In the genomic region with DNA sequence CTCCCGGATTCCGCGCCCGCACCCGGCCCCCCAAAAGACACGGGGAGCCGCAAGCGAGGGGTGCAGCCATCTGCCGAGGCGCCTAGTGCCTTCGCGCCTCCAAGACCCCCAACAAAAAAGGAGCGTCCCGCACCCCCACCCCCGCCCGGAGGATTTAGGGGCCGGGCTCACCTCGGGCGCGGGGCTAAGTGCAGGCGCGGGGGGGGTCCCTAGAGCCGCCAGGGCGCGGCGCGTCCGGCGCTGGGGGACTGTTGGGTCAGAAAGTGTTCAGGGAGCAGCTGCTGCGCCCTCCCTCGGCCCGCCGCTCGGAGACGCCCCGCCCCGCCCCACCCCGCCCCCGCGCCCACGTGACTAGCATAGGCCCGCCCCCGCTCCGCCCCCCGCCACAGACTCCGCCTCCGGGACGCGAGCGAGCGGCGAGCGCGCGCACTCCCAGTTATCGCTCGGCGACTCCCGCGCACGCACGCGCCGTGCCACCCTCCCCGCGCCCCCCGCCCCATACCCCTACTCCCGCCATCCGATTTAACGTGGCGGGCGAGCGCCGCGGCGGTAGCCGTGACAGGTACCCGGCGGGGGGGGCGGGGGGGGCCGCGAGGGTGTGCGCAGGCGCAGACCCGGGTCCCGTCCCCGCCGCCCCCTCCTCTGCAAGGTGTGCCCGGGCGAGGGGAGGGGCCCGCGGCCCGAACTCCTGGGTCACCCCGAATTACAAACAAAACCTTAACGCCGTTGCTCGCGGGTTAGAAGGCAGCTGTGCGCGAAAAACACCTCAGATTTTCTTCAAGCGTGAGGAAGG, we compare ENCODE assay signal across 8 cellular contexts. TPM values are rescaled to one million over a fixed set of nuclear protein-coding genes. Genes with fewer than 3 reads are reported as not detected.
DNase-seq lines count a peak whose midpoint lies in the region; ATAC-seq, FAIRE-seq and TF ChIP-seq lines count a peak whose summit lies in the region.

No MANE protein-coding gene starts in this region.

- DNase-seq in CD4-positive, CD25-positive, alpha-beta regulatory T cell: peak; percentile 75 to 84 (median 76)
- no peak for DNase-seq in SK-N-MC (ENCODE audit: low read depth, low spot score)
- DNase-seq in Right ventricle myocardium superior: peak; percentile 92
- DNase-seq in pancreas: peak; percentile 81 to 98 (median 92)
- DNase-seq in thyroid gland: peak; percentile 76 to 84

- H3K4me1 Mint-ChIP-seq in CD4-positive, CD25-positive, alpha-beta regulatory T cell: peaks cover 23 to 40% (median 27%) of the 10 kb centered on the region in 4 donors
- peaks cover 40% of the 10 kb centered on the region for H3K4me1 Mint-ChIP-seq in activated naive CD4-positive, alpha-beta T cell treated with anti-CD3 and anti-CD28 coated beads, Interleukin-2, amount 50 U/mL, for 24 hours

- no peaks in the 10 kb centered on the region for H3K36me3 ChIP-seq in CD4-positive, CD25-positive, alpha-beta regulatory T cell (ENCODE audit: control insufficient read depth, insufficient read depth, low read length)
- H3K36me3 ChIP-seq in KOPT-K1 (ENCODE audit: insufficient read depth, low read length) (no peaks in the 10 kb centered on the region), SK-N-MC (ENCODE audit: insufficient read depth, low read length) (no peaks in the 10 kb centered on the region), pancreas (no peaks in the 10 kb centered on the region), thyroid gland (no peaks in the 10 kb centered on the region)

- no peaks in the 10 kb centered on the region for H3K36me3 Mint-ChIP-seq in CD4-positive, CD25-positive, alpha-beta regulatory T cell
- no peaks in the 10 kb centered on the region for H3K36me3 Mint-ChIP-seq in activated naive CD4-positive, alpha-beta T cell treated with anti-CD3 and anti-CD28 coated beads, Interleukin-2, amount 50 U/mL, for 24 hours

- H3K27me3 Mint-ChIP-seq in CD4-positive, CD25-positive, alpha-beta regulatory T cell: peaks cover 18% of the 10 kb centered on the region
- no peaks in the 10 kb centered on the region for H3K27me3 Mint-ChIP-seq in activated naive CD4-positive, alpha-beta T cell treated with anti-CD3 and anti-CD28 coated beads, Interleukin-2, amount 50 U/mL, for 24 hours

- no peak for TF ChIP-seq CTCF in pancreas (IDR thresholded peaks at IDR 0.05)
- TF ChIP-seq CTCF in thyroid gland (IDR thresholded peaks at IDR 0.05): no peak

- intact Hi-C loops in Right ventricle myocardium superior (cut with DNase I): no loop called here
- intact Hi-C loops in pancreas (cut with DNase I): no loop called here
- intact Hi-C loops in thyroid gland (cut with DNase I): no loop called here

- peak overlapping the region; percentile 55 to 63 (median 56) for H3K27ac Mint-ChIP-seq in CD4-positive, CD25-positive, alpha-beta regulatory T cell
- no peak overlapping the region for H3K27ac Mint-ChIP-seq in activated naive CD4-positive, alpha-beta T cell treated with anti-CD3 and anti-CD28 coated beads, Interleukin-2, amount 50 U/mL, for 24 hours

- peak overlapping the region; percentile 75 for H3K27ac ChIP-seq in CD4-positive, CD25-positive, alpha-beta regulatory T cell (ENCODE audit: insufficient read depth, low read length, poor library complexity, severe bottlenecking)
- H3K27ac ChIP-seq in KOPT-K1 (ENCODE audit: low read depth, low read length, poor library complexity, severe bottlenecking) (peak overlapping the region; percentile 62), SK-N-MC (peak overlapping the region; percentile 83), pancreas (peak overlapping the region; percentile 83 to 91 (median 84)), thyroid gland (peak overlapping the region; percentile 88 to 93 (median 93))

- H3K9me3 ChIP-seq in CD4-positive, CD25-positive, alpha-beta regulatory T cell (ENCODE audit: control insufficient read depth in 2 of 2, low read length in 2 of 2): no peaks in the 10 kb centered on the region
- H3K9me3 ChIP-seq in KOPT-K1 (ENCODE audit: insufficient read depth, low read length, poor library complexity, severe bottlenecking) (no peaks in the 10 kb centered on the region), SK-N-MC (ENCODE audit: low read depth, low read length) (no peaks in the 10 kb centered on the region), pancreas (no peaks in the 10 kb centered on the region), thyroid gland (no peaks in the 10 kb centered on the region)

- H3K4me1 ChIP-seq in CD4-positive, CD25-positive, alpha-beta regulatory T cell (ENCODE audit: control insufficient read depth, insufficient read depth, low read length, poor library complexity, severe bottlenecking): peaks cover 31% of the 10 kb centered on the region
- H3K4me1 ChIP-seq in pancreas (peaks cover 0 to 13% (median 0%) of the 10 kb centered on the region in 3 donors), thyroid gland (peaks cover 7 to 18% of the 10 kb centered on the region in 2 donors)

- no peaks in the 10 kb centered on the region for H3K27me3 ChIP-seq in CD4-positive, CD25-positive, alpha-beta regulatory T cell (ENCODE audit: control insufficient read depth, insufficient read depth, low read length)
- H3K27me3 ChIP-seq in pancreas: no peaks in the 10 kb centered on the region
- no peaks in the 10 kb centered on the region for H3K27me3 ChIP-seq in thyroid gland

- 0 to 2% methylated on average over 33 to 101 of the region's 101 CpGs for WGBS in pancreas, 2 donors
- 0 to 2% methylated on average over 8 to 25 of the region's 101 CpGs for WGBS in thyroid gland, 2 donors

- H3K4me3 Mint-ChIP-seq in CD4-positive, CD25-positive, alpha-beta regulatory T cell: peak overlapping the region; percentile 84 to 99 (median 90)
- H3K4me3 Mint-ChIP-seq in activated naive CD4-positive, alpha-beta T cell treated with anti-CD3 and anti-CD28 coated beads, Interleukin-2, amount 50 U/mL, for 24 hours: peak overlapping the region; percentile 87

- H3K9me3 Mint-ChIP-seq in CD4-positive, CD25-positive, alpha-beta regulatory T cell: no peaks in the 10 kb centered on the region
- H3K9me3 Mint-ChIP-seq in activated naive CD4-positive, alpha-beta T cell treated with anti-CD3 and anti-CD28 coated beads, Interleukin-2, amount 50 U/mL, for 24 hours: no peaks in the 10 kb centered on the region

- peak overlapping the region; percentile 80 for H3K9ac ChIP-seq in SK-N-MC (ENCODE audit: insufficient read length)

- ATAC-seq in CD4-positive, CD25-positive, alpha-beta regulatory T cell (ENCODE audit: low read depth in 2 of 2): peak; percentile 74 to 76
- ATAC-seq in GM21360 (IDR thresholded peaks at IDR 0.05; ENCODE audit: unreplicated experiment): peak; percentile 49
- ATAC-seq in Right ventricle myocardium superior (ENCODE audit: poor library complexity): peak; percentile 90
- peak; percentile 85 to 94 (median 88) for ATAC-seq in pancreas

- FAIRE-seq in pancreas (lab: Jason Lieb, UNC): no peak

- TF ChIP-seq POLR2A in thyroid gland (IDR thresholded peaks at IDR 0.05): peak; percentile 76 to 84

- H3K4me3 ChIP-seq in CD4-positive, CD25-positive, alpha-beta regulatory T cell (ENCODE audit: low read depth, low read length): peak overlapping the region; percentile 70
- H3K4me3 ChIP-seq in SK-N-MC (peak overlapping the region; percentile 91), pancreas (peak overlapping the region; percentile 65 to 90 (median 70)), thyroid gland (replicated peaks in 1 of 3) (peak overlapping the region; percentile 39 to 76 (median 45))

RNA-seq across cellular contexts. Expression of a gene that starts 56.2 kb away (rescaled TPM):
- not detected for total RNA-seq in CD4-positive, CD25-positive, alpha-beta regulatory T cell
- polyA plus RNA-seq in CD4-positive, CD25-positive, alpha-beta regulatory T cell: not detected
- total RNA-seq in Right ventricle myocardium superior: 16.6 TPM
- total RNA-seq in pancreas: not detected
- polyA plus RNA-seq in pancreas: not detected
- total RNA-seq in thyroid gland: not detected

Comparison
In these comparisons a context has a peak if more than half of its experiments do, and no peak if none do; other contexts are left out.
1. RNA of a gene that starts 56.2 kb away (total RNA-seq): 16.6 TPM in Right ventricle myocardium superior (single experiment); not detected in CD4-positive, CD25-positive, alpha-beta regulatory T cell (single experiment), not detected in pancreas and not detected in thyroid gland; every median in the first group is over 10 times any median in the second.
2. Peak in every context shown above with its lines, with median percentiles within 50 percentile points of each other: ATAC-seq, H3K27ac ChIP-seq and H3K4me3 ChIP-seq.